ENCODE assay signal across 21 cellular contexts in the genomic region with DNA sequence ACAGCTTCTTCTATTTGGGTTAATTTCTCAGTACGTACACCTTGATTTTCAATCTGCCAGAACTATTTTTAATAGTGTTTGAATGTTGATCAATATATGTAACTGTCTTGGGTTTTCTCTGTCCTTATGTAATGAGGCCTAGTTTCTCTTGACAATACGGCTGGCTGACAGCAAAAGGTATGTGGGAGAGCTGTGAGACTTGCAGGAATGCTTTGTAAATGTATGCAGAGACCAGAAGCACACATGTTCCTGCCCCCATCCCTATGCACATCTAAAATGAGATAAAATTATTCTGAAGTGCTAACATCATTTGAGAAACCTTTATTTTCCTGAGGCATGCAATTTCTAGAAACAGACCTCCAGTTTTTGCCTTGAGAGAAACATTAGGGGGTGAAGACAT.
"Had no signal": no experiment of that assay in that cellular context is flagged by ENCODE, and none has a peak within 500 bp of the region (broad histone marks: within the 10 kb centered on the region; RNA-seq: fewer than 3 reads in every experiment).

No MANE protein-coding gene starts in this region.

- H3K9me3 ChIP-seq: left lung, neutrophil, prostate gland, suprapubic skin, transverse colon, upper lobe of right lung, uterus had no signal

- H3K27ac ChIP-seq: left lung, neutrophil, prostate gland, skin epidermis, spleen, suprapubic skin, transverse colon, upper lobe of right lung, uterus had no signal

- ATAC-seq: effector memory CD8-positive, alpha-beta T cell; left cardiac atrium; left lung; natural killer cell; right cardiac atrium; stimulated activated memory B cell treated with anti-CD40 and anti-IgM and Interleukin-4, amounts not matched to agents 10 μg/mL and 1 μg/mL and 100 μg/mL, for 72 hours; upper lobe of right lung had no signal

- H3K27me3 ChIP-seq: left lung, neutrophil, spleen, suprapubic skin, transverse colon, upper lobe of right lung, uterus had no signal

- H3K4me1 ChIP-seq: left lung, prostate gland, suprapubic skin, transverse colon, upper lobe of right lung, uterus had no signal

- H3K36me3 ChIP-seq: left lung, neutrophil, prostate gland, spleen, suprapubic skin, transverse colon, upper lobe of right lung, uterus had no signal

- H3K4me3 Mint-ChIP-seq: effector memory CD8-positive, alpha-beta T cell; natural killer cell; stimulated activated memory B cell treated with anti-CD40 and anti-IgM and Interleukin-4, amounts not matched to agents 10 μg/mL and 1 μg/mL and 100 μg/mL, for 72 hours; stimulated activated naive CD8-positive, alpha-beta T cell treated with anti-CD3 and anti-CD28 coated beads, Interleukin-15, Interleukin-2, amounts not matched to agents 100 ng/mL and 50 ng/mL, for 24 hours had no signal

- DNase-seq: cerebellar nuclear complex; cortex of kidney; effector memory CD8-positive, alpha-beta T cell; hypothalamus; left cardiac atrium; left lung; mesenchymal stem cell; midbrain; natural killer cell; right cardiac atrium; spleen; stimulated activated CD4-positive, alpha-beta T cell treated with anti-CD3 and anti-CD28 coated beads, Interleukin-4, amount 100 ng/mL, for 4 hours; transverse colon; upper lobe of right lung; uterus had no signal

- H3K4me1 Mint-ChIP-seq: natural killer cell; stimulated activated memory B cell treated with anti-CD40 and anti-IgM and Interleukin-4, amounts not matched to agents 10 μg/mL and 1 μg/mL and 100 μg/mL, for 72 hours had no signal

- H3K27me3 Mint-ChIP-seq: effector memory CD8-positive, alpha-beta T cell; stimulated activated memory B cell treated with anti-CD40 and anti-IgM and Interleukin-4, amounts not matched to agents 10 μg/mL and 1 μg/mL and 100 μg/mL, for 72 hours; stimulated activated naive CD8-positive, alpha-beta T cell treated with anti-CD3 and anti-CD28 coated beads, Interleukin-15, Interleukin-2, amounts not matched to agents 100 ng/mL and 50 ng/mL, for 24 hours had no signal

- H3K27ac Mint-ChIP-seq: effector memory CD8-positive, alpha-beta T cell; natural killer cell; stimulated activated memory B cell treated with anti-CD40 and anti-IgM and Interleukin-4, amounts not matched to agents 10 μg/mL and 1 μg/mL and 100 μg/mL, for 72 hours; stimulated activated naive CD8-positive, alpha-beta T cell treated with anti-CD3 and anti-CD28 coated beads, Interleukin-15, Interleukin-2, amounts not matched to agents 100 ng/mL and 50 ng/mL, for 24 hours had no signal

- H3K4me3 ChIP-seq: left lung, prostate gland, skin epidermis, spleen, suprapubic skin, transverse colon, upper lobe of right lung, uterus had no signal

- H3K36me3 Mint-ChIP-seq: stimulated activated memory B cell treated with anti-CD40 and anti-IgM and Interleukin-4, amounts not matched to agents 10 μg/mL and 1 μg/mL and 100 μg/mL, for 72 hours had no signal
